ENCODE assay signal across 24 cellular contexts in genomic region chr12:54056110-54056509, GRCh38. TPM values are rescaled to one million over a fixed set of nuclear protein-coding genes. Genes with fewer than 3 reads are reported as not detected.
"Had no signal": no experiment of that assay in that cellular context is flagged by ENCODE, and none has a peak within 500 bp of the region (broad histone marks: within the 10 kb centered on the region; RNA-seq: fewer than 3 reads in every experiment).

No MANE protein-coding gene starts in this region.

- H3K9me3 ChIP-seq: gastroesophageal sphincter, heart right ventricle, left lung, suprapubic skin, transverse colon had no signal

- H3K4me3 Mint-ChIP-seq: activated CD8-positive, alpha-beta T cell treated with anti-CD3 and anti-CD28 coated beads, Interleukin-2, amount 10 ng/mL, durations not matched to agents 7 days and 5 days; activated naive CD4-positive, alpha-beta T cell treated with anti-CD3 and anti-CD28 coated beads for 36 hours; activated T-cell treated with anti-CD3 and anti-CD28 coated beads, Interleukin-2, amount 50 U/mL, for 24 hours; stimulated activated naive CD8-positive, alpha-beta T cell treated with anti-CD3 and anti-CD28 coated beads, Interleukin-15, amount 100 ng/mL, for 72 hours had no signal

- H3K4me3 ChIP-seq: coronary artery, heart right ventricle, left lung, smooth muscle cell, suprapubic skin, transverse colon had no signal

- ATAC-seq: activated CD8-positive, alpha-beta T cell treated with anti-CD3 and anti-CD28 coated beads, Interleukin-2, amount 10 ng/mL, durations not matched to agents 7 days and 5 days; gastroesophageal sphincter; heart right ventricle; left lung; sciatic nerve; stimulated activated naive CD8-positive, alpha-beta T cell treated with anti-CD3 and anti-CD28 coated beads, Interleukin-15, amount 100 ng/mL, for 72 hours had no signal

- H3K9me3 Mint-ChIP-seq: activated naive CD4-positive, alpha-beta T cell treated with anti-CD3 and anti-CD28 coated beads for 36 hours; activated T-cell treated with anti-CD3 and anti-CD28 coated beads, Interleukin-2, amount 50 U/mL, for 24 hours; stimulated activated naive CD8-positive, alpha-beta T cell treated with anti-CD3 and anti-CD28 coated beads, Interleukin-15, amount 100 ng/mL, for 72 hours had no signal

- H3K36me3 ChIP-seq: brain microvascular endothelial cell, gastroesophageal sphincter, heart right ventricle, left lung, suprapubic skin, transverse colon had no signal

- H3K79me2 ChIP-seq: parathyroid adenoma had no signal

- H3K27ac Mint-ChIP-seq: activated CD8-positive, alpha-beta T cell treated with anti-CD3 and anti-CD28 coated beads, Interleukin-2, amount 10 ng/mL, durations not matched to agents 7 days and 5 days; activated naive CD4-positive, alpha-beta T cell treated with anti-CD3 and anti-CD28 coated beads for 36 hours; activated T-cell treated with anti-CD3 and anti-CD28 coated beads, Interleukin-2, amount 50 U/mL, for 24 hours; stimulated activated naive CD8-positive, alpha-beta T cell treated with anti-CD3 and anti-CD28 coated beads, Interleukin-15, amount 100 ng/mL, for 72 hours had no signal

- H3K4me1 ChIP-seq: parathyroid adenoma had no signal

- H3K27ac ChIP-seq: brain microvascular endothelial cell, coronary artery, heart right ventricle, left lung, parathyroid adenoma, suprapubic skin, transverse colon had no signal

- DNase-seq: activated CD4-positive, alpha-beta T cell treated with anti-CD3 and anti-CD28 coated beads for 48 hours; activated CD4-positive, CD25-positive, alpha-beta regulatory T cell; activated CD8-positive, alpha-beta T cell treated with anti-CD3 and anti-CD28 coated beads, Interleukin-2, amount 10 ng/mL, durations not matched to agents 7 days and 5 days; activated naive CD4-positive, alpha-beta T cell treated with anti-CD3 and anti-CD28 coated beads for 36 hours; activated T-cell treated with anti-CD3 and anti-CD28 coated beads, Interleukin-2, amount 50 U/mL, for 24 hours; brain microvascular endothelial cell; central memory CD4-positive, alpha-beta T cell; erythroblast; heart right ventricle; left lung; naive B cell; stimulated activated CD4-positive, alpha-beta T cell treated with anti-CD3 and anti-CD28 coated beads, Interleukin-4, amount 100 ng/mL, for 1 hour; stimulated activated naive CD8-positive, alpha-beta T cell treated with anti-CD3 and anti-CD28 coated beads, Interleukin-15, amount 100 ng/mL, for 72 hours; T-helper 1 cell; T-helper 9 cell; transverse colon had no signal

- H2AFZ ChIP-seq: parathyroid adenoma had no signal

RNA-seq across cellular contexts. Expression of gene HOXC4, which starts 2.5 kb away (rescaled TPM):
- total RNA-seq: lung microvascular endothelial cell had no signal

RNA-seq across cellular contexts. Expression of gene HOXC5, which starts 23.3 kb away (rescaled TPM):
- total RNA-seq: activated CD8-positive, alpha-beta T cell treated with anti-CD3 and anti-CD28 coated beads, Interleukin-2, amount 10 ng/mL, durations not matched to agents 7 days and 5 days; activated naive CD4-positive, alpha-beta T cell treated with anti-CD3 and anti-CD28 coated beads for 36 hours; heart right ventricle; lung microvascular endothelial cell; mononuclear cell had no signal

RNA-seq across cellular contexts. Expression of gene HOXC6, which starts 27.9 kb away (rescaled TPM):
- total RNA-seq: activated CD8-positive, alpha-beta T cell treated with anti-CD3 and anti-CD28 coated beads, Interleukin-2, amount 10 ng/mL, durations not matched to agents 7 days and 5 days; activated naive CD4-positive, alpha-beta T cell treated with anti-CD3 and anti-CD28 coated beads for 36 hours; lung microvascular endothelial cell; mononuclear cell had no signal

RNA-seq across cellular contexts. Expression of gene HOXC8, which starts 47.3 kb away (rescaled TPM):
- total RNA-seq: activated CD8-positive, alpha-beta T cell treated with anti-CD3 and anti-CD28 coated beads, Interleukin-2, amount 10 ng/mL, durations not matched to agents 7 days and 5 days; activated naive CD4-positive, alpha-beta T cell treated with anti-CD3 and anti-CD28 coated beads for 36 hours; heart right ventricle; lung microvascular endothelial cell; mononuclear cell; transverse colon had no signal

RNA-seq across cellular contexts. Expression of gene HOXC9, which starts 56.1 kb away (rescaled TPM):
- total RNA-seq: activated CD8-positive, alpha-beta T cell treated with anti-CD3 and anti-CD28 coated beads, Interleukin-2, amount 10 ng/mL, durations not matched to agents 7 days and 5 days; activated naive CD4-positive, alpha-beta T cell treated with anti-CD3 and anti-CD28 coated beads for 36 hours; gastroesophageal sphincter; heart right ventricle; lung microvascular endothelial cell; mononuclear cell; transverse colon had no signal
